ENCODE assay signal across 15 cellular contexts in genomic region chr9:108469654-108470053, GRCh38.
DNase-seq lines count a peak whose midpoint lies in the region; ATAC-seq and TF ChIP-seq lines count a peak whose summit lies in the region.
"Had no signal": no experiment of that assay in that cellular context is flagged by ENCODE, and none has a peak within 500 bp of the region (broad histone marks: within the 10 kb centered on the region; RNA-seq: fewer than 3 reads in every experiment).

No MANE protein-coding gene starts in this region.

- H3K27me3 ChIP-seq in osteoblast (ENCODE audit: insufficient read depth, low read length) = no peaks in the 10 kb centered on the region
- H3K27me3 ChIP-seq: stomach had no signal

- no peak for TF ChIP-seq CTCF in choroid plexus epithelial cell (conservative IDR thresholded peaks at IDR 0.05; ENCODE audit: low read depth, low read length)
- TF ChIP-seq CTCF in osteoblast (IDR thresholded peaks at IDR 0.05; ENCODE audit: extremely low read depth, low read depth, low read length) = no peak
- no peak for TF ChIP-seq CTCF in progenitor cell of endocrine pancreas (IDR thresholded peaks at IDR 0.05; ENCODE audit: unreplicated experiment)

- ATAC-seq in GM18502 (IDR thresholded peaks at IDR 0.05; ENCODE audit: poor library complexity, unreplicated experiment) = no peak
- ATAC-seq: CD8-positive, alpha-beta T cell had no signal

- H4K20me1 ChIP-seq in osteoblast (ENCODE audit: insufficient read depth, low read length) = no peaks in the 10 kb centered on the region

- peaks cover 46% of the 10 kb centered on the region for H3K27me3 Mint-ChIP-seq in progenitor cell of endocrine pancreas
- H3K27me3 Mint-ChIP-seq: activated B cell treated with CpG ODN at 0.5 μM for 24 hours had no signal

- peaks cover 6% of the 10 kb centered on the region for H3K4me1 Mint-ChIP-seq in progenitor cell of endocrine pancreas (ENCODE audit: low read depth)
- H3K4me1 Mint-ChIP-seq: activated B cell treated with CpG ODN at 0.5 μM for 24 hours had no signal

- no peak overlapping the region for H3K4me3 Mint-ChIP-seq in progenitor cell of endocrine pancreas (ENCODE audit: low read depth)
- H3K4me3 Mint-ChIP-seq: activated B cell treated with CpG ODN at 0.5 μM for 24 hours; CD8-positive, alpha-beta T cell had no signal

- no peaks in the 10 kb centered on the region for H3K79me2 ChIP-seq in osteoblast (ENCODE audit: insufficient read depth, low read length)

- no peaks in the 10 kb centered on the region for H3K36me3 ChIP-seq in osteoblast (ENCODE audit: insufficient read depth, low read length)
- H3K36me3 ChIP-seq: stomach had no signal

- peak overlapping the region; percentile 80 for H3K27ac ChIP-seq in osteoblast (ENCODE audit: low read depth, low read length)
- H3K27ac ChIP-seq: stomach had no signal

- H3K4me2 ChIP-seq in osteoblast (ENCODE audit: insufficient read depth, low read length) = peak overlapping the region; percentile 29

- H3K9me3 Mint-ChIP-seq in progenitor cell of endocrine pancreas (ENCODE audit: low read depth) = peaks cover 5% of the 10 kb centered on the region
- H3K9me3 Mint-ChIP-seq: CD8-positive, alpha-beta T cell had no signal

- H3K27ac Mint-ChIP-seq in progenitor cell of endocrine pancreas = no peak overlapping the region
- H3K27ac Mint-ChIP-seq: activated B cell treated with CpG ODN at 0.5 μM for 24 hours; CD8-positive, alpha-beta T cell had no signal

- no peaks in the 10 kb centered on the region for H3K9me3 ChIP-seq in osteoblast (ENCODE audit: low read depth, low read length)
- H3K9me3 ChIP-seq: stomach had no signal

- no peaks in the 10 kb centered on the region for H3K36me3 Mint-ChIP-seq in progenitor cell of endocrine pancreas (ENCODE audit: insufficient read depth)
- H3K36me3 Mint-ChIP-seq: CD8-positive, alpha-beta T cell had no signal

- no peak overlapping the region for H3K4me3 ChIP-seq in choroid plexus epithelial cell (ENCODE audit: low read depth, low read length)
- no peak overlapping the region for H3K4me3 ChIP-seq in osteoblast (ENCODE audit: insufficient read depth, low read length)
- H3K4me3 ChIP-seq: stomach had no signal

- peaks cover 58% of the 10 kb centered on the region for H3K4me1 ChIP-seq in osteoblast (ENCODE audit: insufficient read depth, low read length)

- no peak overlapping the region for H2AFZ ChIP-seq in osteoblast (ENCODE audit: low read length)

- DNase-seq in EL = peak; percentile 74
- DNase-seq in MV-4-11 (lab: John Stamatoyannopoulos, UW) = peak; percentile 94
- DNase-seq in choroid plexus epithelial cell (ENCODE audit: low read depth) = peak; percentile 78
- no peak for DNase-seq in osteoblast (ENCODE audit: insufficient read length, low spot score, missing footprints)
- DNase-seq in stimulated activated CD4-positive, alpha-beta T cell treated with anti-CD3 and anti-CD28 coated beads, Interleukin-12 subunit alpha, Interleukin-12 subunit beta, amount 100 ng/mL, for 4 hours = no peak
- DNase-seq in progenitor cell of endocrine pancreas (ENCODE audit: low spot score, unreplicated experiment) = no peak
- no peak for DNase-seq in activated gamma-delta T cell treated with Interleukin-2 at 50 U/mL for 16 hours
- DNase-seq: activated B cell treated with CpG ODN at 0.5 μM for 24 hours; activated CD8-positive, alpha-beta memory T cell treated with anti-CD3 and anti-CD28 coated beads, Interleukin-2, amount 50 U/mL, for 48 hours; CD8-positive, alpha-beta T cell; NCI-H1048; retina; SHP77; stomach had no signal

Comparison
In these comparisons a context has a peak if more than half of its experiments do, and no peak if none do; other contexts are left out.
1. DNase-seq: peak in EL (single experiment), MV-4-11 (single experiment) and choroid plexus epithelial cell (single experiment); none in osteoblast (single experiment), stimulated activated CD4-positive, alpha-beta T cell treated with anti-CD3 and anti-CD28 coated beads, Interleukin-12 subunit alpha, Interleukin-12 subunit beta, amount 100 ng/mL, for 4 hours (single experiment), progenitor cell of endocrine pancreas (single experiment) and activated gamma-delta T cell treated with Interleukin-2 at 50 U/mL for 16 hours (single experiment).